Comparison of ENCODE assay signal across 8 cellular contexts in genomic region chr3:141659821-141660597, GRCh38.
DNase-seq lines count a peak whose midpoint lies in the region; ATAC-seq and TF ChIP-seq lines count a peak whose summit lies in the region.

No MANE protein-coding gene starts in this region.

- no peak for TF ChIP-seq POLR2A in lower leg skin (IDR thresholded peaks at IDR 0.05)

- peaks cover 7% of the 10 kb centered on the region for H3K4me1 Mint-ChIP-seq in activated naive CD4-positive, alpha-beta T cell treated with anti-CD3 and anti-CD28 coated beads, Interleukin-2, amount 10 ng/mL, durations not matched to agents 7 days and 5 days
- peaks cover 34% of the 10 kb centered on the region for H3K4me1 Mint-ChIP-seq in dendritic cell treated with granulocyte-macrophage colony-stimulating factor and Interleukin-4, amounts not matched to agents 40 ng/mL and 50 ng/mL, for 4 days (ENCODE audit: low read depth)
- H3K4me1 Mint-ChIP-seq in stimulated activated naive CD8-positive, alpha-beta T cell treated with anti-CD3 and anti-CD28 coated beads, Interleukin-15, amount 100 ng/mL, for 72 hours, result peaks cover 13% of the 10 kb centered on the region

- peak overlapping the region; percentile 85 for H3K9ac ChIP-seq in NT2/D1 (ENCODE audit: insufficient read length, low read depth)

- ATAC-seq in stimulated activated naive CD8-positive, alpha-beta T cell treated with anti-CD3 and anti-CD28 coated beads, Interleukin-15, amount 100 ng/mL, for 72 hours, result peak; percentile 50

- H3K9me3 Mint-ChIP-seq in activated naive CD4-positive, alpha-beta T cell treated with anti-CD3 and anti-CD28 coated beads, Interleukin-2, amount 10 ng/mL, durations not matched to agents 7 days and 5 days, result no peaks in the 10 kb centered on the region
- H3K9me3 Mint-ChIP-seq in dendritic cell treated with granulocyte-macrophage colony-stimulating factor and Interleukin-4, amounts not matched to agents 40 ng/mL and 50 ng/mL, for 4 days, result peaks cover 2% of the 10 kb centered on the region
- H3K9me3 Mint-ChIP-seq in stimulated activated naive CD8-positive, alpha-beta T cell treated with anti-CD3 and anti-CD28 coated beads, Interleukin-15, amount 100 ng/mL, for 72 hours, result no peaks in the 10 kb centered on the region

- H3K27me3 ChIP-seq in NT2/D1 (ENCODE audit: insufficient read depth, insufficient read length), result peaks cover 39% of the 10 kb centered on the region

- peaks cover 14% of the 10 kb centered on the region; the same call in 1 of the 2 replicates for H3K9me3 ChIP-seq in NT2/D1 (ENCODE audit: insufficient read depth, low read length)

- H3K27me3 Mint-ChIP-seq in activated naive CD4-positive, alpha-beta T cell treated with anti-CD3 and anti-CD28 coated beads, Interleukin-2, amount 10 ng/mL, durations not matched to agents 7 days and 5 days, result peaks cover 87% of the 10 kb centered on the region
- H3K27me3 Mint-ChIP-seq in dendritic cell treated with granulocyte-macrophage colony-stimulating factor and Interleukin-4, amounts not matched to agents 40 ng/mL and 50 ng/mL, for 4 days, result peaks cover 20% of the 10 kb centered on the region
- peaks cover 82% of the 10 kb centered on the region for H3K27me3 Mint-ChIP-seq in stimulated activated naive CD8-positive, alpha-beta T cell treated with anti-CD3 and anti-CD28 coated beads, Interleukin-15, amount 100 ng/mL, for 72 hours

- in situ Hi-C loops in KBM-7 (cut with MboI; ENCODE audit: low pct_unique_long_range_greater_than_20kb, low sequenced_read_pairs), result no loop called here

- no peak for DNase-seq in activated naive CD4-positive, alpha-beta T cell treated with anti-CD3 and anti-CD28 coated beads, Interleukin-2, amount 10 ng/mL, durations not matched to agents 7 days and 5 days
- no peak for DNase-seq in activated naive CD4-positive, alpha-beta T cell treated with Interleukin-2 at 50 U/mL for 16 hours
- DNase-seq in NT2/D1 (ENCODE audit: low read depth, low spot score), result no peak
- DNase-seq in lower leg skin (ENCODE audit: low spot score in 2 of 2), result peak in 1 of 2 donors; percentile 89
- no peak for DNase-seq in stimulated activated naive CD8-positive, alpha-beta T cell treated with anti-CD3 and anti-CD28 coated beads, Interleukin-15, amount 100 ng/mL, for 72 hours
- DNase-seq in SKM-1 (lab: John Stamatoyannopoulos, UW; ENCODE audit: unreplicated experiment), result no peak
- DNase-seq in KBM-7, result no peak

- intact Hi-C loops in dendritic cell treated with granulocyte-macrophage colony-stimulating factor and Interleukin-4, amounts not matched to agents 40 ng/mL and 50 ng/mL, for 4 days (cut with micrococcal nuclease), result loop anchor here (5.0 kb wide), 1 partner anchor 32 kb away; no protein-coding TSS in a partner anchor
- intact Hi-C loops in lower leg skin (cut with DNase I; ENCODE audit: low total_unique reads), result no loop called here

- peak overlapping the region; percentile 80 for H3K4me3 ChIP-seq in NT2/D1 (ENCODE audit: insufficient read length, low read depth)
- peak overlapping the region; percentile 24 for H3K4me3 ChIP-seq in lower leg skin (ENCODE audit: low read depth, poor library complexity, severe bottlenecking)

- 1% methylated on average over 37 to 56 of the region's 64 CpGs for WGBS in lower leg skin, 2 donors

- H3K4me3 Mint-ChIP-seq in activated naive CD4-positive, alpha-beta T cell treated with anti-CD3 and anti-CD28 coated beads, Interleukin-2, amount 10 ng/mL, durations not matched to agents 7 days and 5 days, result peak overlapping the region; percentile 37
- H3K4me3 Mint-ChIP-seq in dendritic cell treated with granulocyte-macrophage colony-stimulating factor and Interleukin-4, amounts not matched to agents 40 ng/mL and 50 ng/mL, for 4 days, result peak overlapping the region; percentile 82
- peak overlapping the region; percentile 59 to 77 for H3K4me3 Mint-ChIP-seq in stimulated activated naive CD8-positive, alpha-beta T cell treated with anti-CD3 and anti-CD28 coated beads, Interleukin-15, amount 100 ng/mL, for 72 hours

- no peak for TF ChIP-seq CTCF in lower leg skin (IDR thresholded peaks at IDR 0.05)

- CTCF ChIA-PET in activated naive CD4-positive, alpha-beta T cell treated with anti-CD3 and anti-CD28 coated beads, Interleukin-2, amount 10 ng/mL, durations not matched to agents 7 days and 5 days (lab: Charles Lee), result interaction anchor here (2.2 kb wide), 1 partner anchor 10 kb away, joined by 4 read pairs; no protein-coding TSS in a partner anchor

- H3K36me3 ChIP-seq in NT2/D1 (ENCODE audit: insufficient read depth, insufficient read length, low read length), result no peaks in the 10 kb centered on the region

- H3K27ac Mint-ChIP-seq in activated naive CD4-positive, alpha-beta T cell treated with anti-CD3 and anti-CD28 coated beads, Interleukin-2, amount 10 ng/mL, durations not matched to agents 7 days and 5 days, result no peak overlapping the region
- H3K27ac Mint-ChIP-seq in dendritic cell treated with granulocyte-macrophage colony-stimulating factor and Interleukin-4, amounts not matched to agents 40 ng/mL and 50 ng/mL, for 4 days, result peak overlapping the region; percentile 52
- no peak overlapping the region for H3K27ac Mint-ChIP-seq in stimulated activated naive CD8-positive, alpha-beta T cell treated with anti-CD3 and anti-CD28 coated beads, Interleukin-15, amount 100 ng/mL, for 72 hours

- H3K4me1 ChIP-seq in NT2/D1 (ENCODE audit: insufficient read depth, insufficient read length), result peaks cover 3% of the 10 kb centered on the region

- no peaks in the 10 kb centered on the region for H3K36me3 Mint-ChIP-seq in activated naive CD4-positive, alpha-beta T cell treated with anti-CD3 and anti-CD28 coated beads, Interleukin-2, amount 10 ng/mL, durations not matched to agents 7 days and 5 days
- H3K36me3 Mint-ChIP-seq in dendritic cell treated with granulocyte-macrophage colony-stimulating factor and Interleukin-4, amounts not matched to agents 40 ng/mL and 50 ng/mL, for 4 days (ENCODE audit: low read depth), result no peaks in the 10 kb centered on the region
